Comparison of ENCODE assay signal across 16 cellular contexts in genomic region chr2:74152954-74153353, GRCh38.
"Had no signal": no experiment of that assay in that cellular context is flagged by ENCODE, and none has a peak within 500 bp of the region (broad histone marks: within the 10 kb centered on the region; RNA-seq: fewer than 3 reads in every experiment).

No MANE protein-coding gene starts in this region.

- H3K9me3 Mint-ChIP-seq: immature natural killer cell; naive thymus-derived CD4-positive, alpha-beta T cell had no signal

- H3K9me3 ChIP-seq: esophagus muscularis mucosa, lower lobe of right lung, prostate gland, spleen, upper lobe of right lung had no signal

- H3K4me1 ChIP-seq: prostate gland, upper lobe of right lung had no signal

- H3K27me3 ChIP-seq: esophagus muscularis mucosa, spleen, upper lobe of right lung had no signal

- DNase-seq: activated CD4-positive, alpha-beta T cell treated with anti-CD3 and anti-CD28 coated beads, Interleukin-2, amount 50 U/mL, for 4 hours; activated CD4-positive, CD25-positive, alpha-beta regulatory T cell; activated effector memory CD4-positive, alpha-beta T cell treated with anti-CD3 and anti-CD28 coated beads, Interleukin-2, amount 50 U/mL, for 16 hours; immature natural killer cell; left cardiac atrium; lower lobe of right lung; naive thymus-derived CD4-positive, alpha-beta T cell; occipital lobe; spleen; stimulated activated CD4-positive, alpha-beta T cell treated with anti-CD3 and anti-CD28 coated beads, Interleukin-1b, Interleukin-23, amount 100 ng/mL, for 48 hours; stimulated activated naive CD4-positive, alpha-beta T cell treated with Interleukin-2 at 50 U/mL for 16 hours; upper lobe of right lung had no signal

- H3K27ac ChIP-seq: esophagus muscularis mucosa, lower lobe of right lung, prostate gland, spleen, upper lobe of right lung had no signal

- H3K4me3 Mint-ChIP-seq: immature natural killer cell; naive thymus-derived CD4-positive, alpha-beta T cell had no signal

- FAIRE-seq: astrocyte had no signal

- H3K4me3 ChIP-seq: esophagus muscularis mucosa, lower lobe of right lung, prostate gland, spleen, upper lobe of right lung had no signal

- H3K27me3 Mint-ChIP-seq: naive thymus-derived CD4-positive, alpha-beta T cell had no signal

- ATAC-seq: left cardiac atrium; lower lobe of right lung; naive thymus-derived CD4-positive, alpha-beta T cell; sciatic nerve; upper lobe of right lung had no signal
